ENCODE assay signal across 8 cellular contexts in the genomic region with DNA sequence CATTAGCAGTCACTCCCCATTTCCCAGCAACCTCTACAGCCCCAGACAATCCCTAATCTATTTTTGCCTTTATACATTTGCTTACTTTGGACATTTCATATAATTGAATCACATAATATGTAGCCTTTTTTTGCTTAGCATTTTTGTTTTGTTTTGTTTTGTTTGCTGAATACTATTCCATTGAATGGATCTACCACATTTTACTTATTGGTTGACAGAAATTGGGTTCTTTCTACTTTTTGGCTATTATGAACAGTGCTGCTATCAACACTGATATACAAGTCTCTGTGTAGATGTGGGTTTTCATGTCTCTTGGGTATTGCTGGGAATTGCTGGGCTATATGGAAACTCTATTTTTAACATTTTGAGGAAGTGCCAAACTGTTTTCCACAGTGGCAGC.
"Had no signal": no experiment of that assay in that cellular context is flagged by ENCODE, and none has a peak within 500 bp of the region (broad histone marks: within the 10 kb centered on the region; RNA-seq: fewer than 3 reads in every experiment).

No MANE protein-coding gene starts in this region.

- FAIRE-seq: G401.6, GM12878, GM12891, GM12892, GM18507, GM19239 had no signal

- DNase-seq: GDM1, GF-D8 had no signal

- ATAC-seq: GM12878 had no signal

- H3K4me3 ChIP-seq: GM12878 had no signal
